Comparison of ENCODE assay signal across 8 cellular contexts in the genomic region with DNA sequence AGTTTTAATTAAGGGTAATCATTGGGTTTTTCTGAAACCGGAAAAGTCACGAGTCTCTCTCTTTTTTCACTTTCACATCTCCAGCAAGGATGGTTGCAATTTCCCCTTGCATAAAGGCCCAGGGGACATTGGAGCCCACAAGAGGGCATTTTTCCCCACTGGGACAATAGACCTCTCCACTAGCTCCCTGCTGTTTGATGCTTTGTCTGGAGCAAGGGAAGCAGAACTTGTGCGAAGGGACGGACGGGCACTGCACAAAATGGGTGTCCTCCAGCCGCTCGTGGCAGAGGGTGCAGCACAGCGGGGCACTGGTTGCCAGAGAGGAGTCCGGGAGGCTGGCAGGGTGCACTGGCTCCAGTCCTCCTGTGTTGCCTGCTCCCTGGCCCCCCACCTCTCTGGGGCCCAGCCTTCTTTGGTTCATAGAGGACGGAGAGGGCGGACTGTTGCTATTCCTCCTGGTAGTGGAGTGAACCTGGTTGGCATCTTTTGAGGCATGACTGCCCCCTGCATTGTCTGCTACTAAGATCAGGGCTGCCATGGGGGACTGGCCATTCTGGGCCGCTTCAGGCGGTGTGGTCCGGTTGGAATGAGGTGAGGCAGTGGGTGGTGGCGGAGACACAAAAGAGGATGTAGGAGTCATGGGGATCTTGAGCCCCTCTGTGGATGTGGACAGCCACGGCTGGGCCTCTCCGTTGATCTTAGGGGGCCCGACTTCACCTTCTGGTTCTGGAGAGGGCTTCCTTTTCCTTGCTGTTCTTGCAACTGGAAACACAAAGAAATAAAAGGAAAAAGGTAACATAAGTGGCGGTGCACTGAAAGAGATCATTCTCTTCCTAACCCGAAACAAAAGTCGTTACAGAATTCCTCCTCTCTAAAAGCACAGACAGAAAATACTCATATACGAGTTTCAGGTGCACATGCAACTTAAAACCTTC. TPM values are rescaled to one million over a fixed set of nuclear protein-coding genes. Genes with fewer than 3 reads are reported as not detected.
A peak's percentile ranks its signal among the peaks of the same experiment; 100 is the strongest.
DNase-seq lines count a peak whose midpoint lies in the region; ATAC-seq and TF ChIP-seq lines count a peak whose summit lies in the region.

No MANE protein-coding gene starts in this region.

- ATAC-seq in HG03135 (IDR thresholded peaks at IDR 0.05; ENCODE audit: unreplicated experiment), result no peak
- ATAC-seq in HG02870 (IDR thresholded peaks at IDR 0.05; ENCODE audit: unreplicated experiment), result no peak

- peaks cover 19% of the 10 kb centered on the region for H3K4me1 ChIP-seq in fibroblast of lung (ENCODE audit: control insufficient read depth, extremely low read depth, insufficient read depth, low read length)
- peaks cover 53% of the 10 kb centered on the region for H3K4me1 ChIP-seq in neuron (ENCODE audit: insufficient read depth, low read length)

- no peak overlapping the region for H2AFZ ChIP-seq in fibroblast of lung (ENCODE audit: low read length)
- no peak overlapping the region for H2AFZ ChIP-seq in neuron (ENCODE audit: low read depth, low read length)

- H3K27me3 Mint-ChIP-seq in activated CD4-positive, alpha-beta memory T cell treated with anti-CD3 and anti-CD28 coated beads, Interleukin-2, amount 10 ng/mL, durations not matched to agents 7 days and 5 days, result no peaks in the 10 kb centered on the region

- H3K4me1 Mint-ChIP-seq in activated CD4-positive, alpha-beta memory T cell treated with anti-CD3 and anti-CD28 coated beads, Interleukin-2, amount 10 ng/mL, durations not matched to agents 7 days and 5 days, result peaks cover 52% of the 10 kb centered on the region

- POLR2A ChIA-PET in activated CD4-positive, alpha-beta memory T cell treated with anti-CD3 and anti-CD28 coated beads, Interleukin-2, amount 10 ng/mL, durations not matched to agents 7 days and 5 days (lab: Charles Lee), result interaction anchor here (0.6 to 4.2 kb wide), 4 partner anchors 9 to 476 kb away, joined by 3 to 28 read pairs (median 4); no protein-coding TSS in a partner anchor

- H3K4me3 ChIP-seq in fibroblast of lung (replicated peaks in 1 of 4; ENCODE audit: control extremely low read depth in 1 of 4, insufficient read depth in 1 of 4, low read depth in 3 of 4, low read length in 4 of 4) (peak overlapping the region; percentile 58 to 94 (median 73)), neuron (ENCODE audit: low read length) (peak overlapping the region; percentile 67)

- H3K36me3 Mint-ChIP-seq in activated CD4-positive, alpha-beta memory T cell treated with anti-CD3 and anti-CD28 coated beads, Interleukin-2, amount 10 ng/mL, durations not matched to agents 7 days and 5 days (ENCODE audit: low read depth), result peaks cover 56% of the 10 kb centered on the region

- no peaks in the 10 kb centered on the region for H3K27me3 ChIP-seq in fibroblast of lung (ENCODE audit: control insufficient read depth, insufficient read depth, low read length)
- H3K27me3 ChIP-seq in neuron (ENCODE audit: insufficient read depth, low read length), result no peaks in the 10 kb centered on the region

- peak overlapping the region; percentile 95 for H3K9ac ChIP-seq in fibroblast of lung (ENCODE audit: insufficient read depth, low read length)

- H3K36me3 ChIP-seq in fibroblast of lung (ENCODE audit: control insufficient read depth, insufficient read depth, low read length) (peaks cover 6% of the 10 kb centered on the region), neuron (ENCODE audit: insufficient read depth, low read length) (peaks cover 18% of the 10 kb centered on the region)

- H3K27ac ChIP-seq in fibroblast of lung (ENCODE audit: insufficient read depth, low read length), result peak overlapping the region; percentile 94

- peak overlapping the region; percentile 99 for H3K4me2 ChIP-seq in fibroblast of lung (ENCODE audit: extremely low read depth, insufficient read depth, low read length)

- H3K27ac Mint-ChIP-seq in activated CD4-positive, alpha-beta memory T cell treated with anti-CD3 and anti-CD28 coated beads, Interleukin-2, amount 10 ng/mL, durations not matched to agents 7 days and 5 days, result peak overlapping the region; percentile 94

- peak overlapping the region; percentile 82 for H3K4me3 Mint-ChIP-seq in activated CD4-positive, alpha-beta memory T cell treated with anti-CD3 and anti-CD28 coated beads, Interleukin-2, amount 10 ng/mL, durations not matched to agents 7 days and 5 days

- H4K20me1 ChIP-seq in fibroblast of lung (ENCODE audit: control insufficient read depth, extremely low read depth, insufficient read depth, low read length), result no peaks in the 10 kb centered on the region

- peak; percentile 68 for DNase-seq in SKM-1 treated with dmso at 0.1 percent for 144 hours (lab: John Stamatoyannopoulos, UW; ENCODE audit: unreplicated experiment)
- DNase-seq in SKM-1 (lab: John Stamatoyannopoulos, UW; ENCODE audit: unreplicated experiment), result no peak
- DNase-seq in NCI-H2107 (lab: John Stamatoyannopoulos, UW), result peak; percentile 81
- DNase-seq in activated CD4-positive, alpha-beta memory T cell treated with anti-CD3 and anti-CD28 coated beads, Interleukin-2, amount 10 ng/mL, durations not matched to agents 7 days and 5 days, result peak; percentile 39
- DNase-seq in fibroblast of lung (ENCODE audit: low read depth in 2 of 2), result peak in 1 of 2 donors; percentile 43

- H3K9me3 Mint-ChIP-seq in activated CD4-positive, alpha-beta memory T cell treated with anti-CD3 and anti-CD28 coated beads, Interleukin-2, amount 10 ng/mL, durations not matched to agents 7 days and 5 days, result no peaks in the 10 kb centered on the region

- H3K79me2 ChIP-seq in fibroblast of lung (ENCODE audit: control insufficient read depth, insufficient read depth, low read length), result peaks cover 62% of the 10 kb centered on the region

- TF ChIP-seq CTCF in fibroblast of lung (conservative IDR thresholded peaks at IDR 0.05 in 1 of 2, IDR thresholded peaks at IDR 0.05 in 1 of 2; ENCODE audit: low read depth in 1 of 2, low read length in 2 of 2), result peak in 1 of 2 donors; percentile 17

- no peaks in the 10 kb centered on the region for H3K9me3 ChIP-seq in fibroblast of lung (ENCODE audit: control insufficient read depth, insufficient read depth, low read depth, low read length)
- H3K9me3 ChIP-seq in neuron (ENCODE audit: low read length), result no peaks in the 10 kb centered on the region

- CTCF ChIA-PET in activated CD4-positive, alpha-beta memory T cell treated with anti-CD3 and anti-CD28 coated beads, Interleukin-2, amount 10 ng/mL, durations not matched to agents 7 days and 5 days (lab: Charles Lee), result interaction anchor here (0.7 kb wide), 1 partner anchor 165 kb away, joined by 3 read pairs; no protein-coding TSS in a partner anchor

RNA-seq across cellular contexts. Expression of gene IRF2BP2, which starts 2.6 kb away (rescaled TPM):
- 100 to 1,000 TPM; 117 to 125 TPM for total RNA-seq in activated CD4-positive, alpha-beta memory T cell treated with anti-CD3 and anti-CD28 coated beads, Interleukin-2, amount 10 ng/mL, durations not matched to agents 7 days and 5 days
- 71.8 and 113 TPM in 2 replicates for total RNA-seq in fibroblast of lung
- polyA plus RNA-seq in fibroblast of lung, result 17.8 and 28.2 TPM in 2 replicates
- polyA plus RNA-seq in fibroblast of lung (2012), result 28.9 and 44.7 TPM in 2 replicates
- polyA minus RNA-seq in fibroblast of lung (ENCODE audit: low replicate concordance), result 38.6 and 48.1 TPM in 2 replicates
